ENCODE assay signal across 8 cellular contexts in genomic region chr6:57316581-57317059, GRCh38. TPM values are rescaled to one million over a fixed set of nuclear protein-coding genes. Genes with fewer than 3 reads are reported as not detected.
DNase-seq lines count a peak whose midpoint lies in the region; TF ChIP-seq lines count a peak whose summit lies in the region.

No MANE protein-coding gene starts in this region.

- peak overlapping the region; percentile 82 for H3K4me3 ChIP-seq in LNCaP clone FGC (ENCODE audit: low read depth, low read length)

- H3K27ac ChIP-seq in temporal lobe (ENCODE audit: low read depth, low read length), result peak overlapping the region; percentile 36

- TF ChIP-seq CTCF in LNCaP clone FGC (IDR thresholded peaks at IDR 0.05; ENCODE audit: control insufficient read depth, extremely low read depth, insufficient read depth), result peak; percentile 85

- DNase-seq in G401 (ENCODE audit: low spot score) (peak; percentile 96), H4 (ENCODE audit: low spot score) (peak; percentile 94), LNCaP clone FGC (ENCODE audit: low read depth) (peak; percentile 75), SHP77 treated with DMSO at 0.1 percent for 48 hours (lab: John Stamatoyannopoulos, UW) (peak; percentile 78), germinal center (ENCODE audit: low spot score) (peak; percentile 73), nucleus accumbens (lab: John Stamatoyannopoulos, UW) (peak; percentile 21 to 92 (median 75))
- peak; percentile 82 for DNase-seq in activated naive CD4-positive, alpha-beta T cell treated with Interleukin-2 at 50 U/mL for 16 hours

- in situ Hi-C loops in G401 (cut with HindIII; ENCODE audit: low sequenced_read_pairs), result no loop called here

RNA-seq across cellular contexts. Expression of gene PRIM2, which starts 0.8 kb away (rescaled TPM):
- total RNA-seq in G401 (2014; rRNA removed; shearing (Covaris generic)), result 98.8 and 132 TPM in 2 replicates
- total RNA-seq in H4 (2014; rRNA removed; shearing (Covaris generic)), result 49.7 and 57.3 TPM in 2 replicates
- total RNA-seq in temporal lobe, result 14.3 TPM

Comparison
In these comparisons a context has a peak if more than half of its experiments do, and no peak if none do; other contexts are left out.
1. Peak in every context shown above with its lines: DNase-seq, H3K4me3 ChIP-seq and H3K27ac ChIP-seq.